ENCODE assay signal across 1 cellular context in the genomic region with DNA sequence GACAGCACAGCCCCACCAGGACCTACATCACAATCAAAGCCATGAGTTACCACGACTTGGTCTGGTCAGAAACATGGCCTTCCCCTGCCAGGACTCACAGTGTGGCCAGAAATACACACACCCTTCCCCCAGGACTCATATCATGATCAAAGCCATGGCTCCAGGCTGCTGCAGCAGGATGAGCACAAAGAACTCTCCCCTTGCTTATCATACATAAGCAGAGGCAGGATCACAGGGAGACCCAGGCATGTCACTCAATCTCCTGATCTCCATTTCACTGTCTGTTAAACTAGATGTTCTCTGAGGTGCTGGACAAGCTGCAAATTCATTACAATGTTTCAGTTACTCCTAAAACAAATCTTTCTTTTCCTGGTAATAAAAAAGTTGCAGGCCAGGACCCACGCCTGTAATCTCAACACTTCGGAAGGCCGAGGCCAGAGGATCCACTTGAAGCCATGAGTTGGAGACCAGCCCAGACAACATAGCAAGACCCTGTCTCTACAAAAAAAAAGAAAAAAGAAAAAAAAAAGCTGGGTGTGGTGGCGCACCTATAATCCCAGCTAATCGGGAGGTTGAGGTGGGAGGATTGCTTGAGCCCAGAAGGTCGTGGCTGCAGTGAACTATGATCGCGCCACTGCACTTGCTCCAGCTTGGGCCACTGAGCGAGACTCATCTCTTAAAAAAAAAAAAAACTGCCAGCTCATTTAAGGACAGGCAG.
TF ChIP-seq lines count a peak whose summit lies in the region.

No MANE protein-coding gene starts in this region.

TF ChIP-seq in GM12878, 131 proteins besides CTCF, POLR2A, EP300 and RAD21:
- TF ChIP-seq, protein P1, sequence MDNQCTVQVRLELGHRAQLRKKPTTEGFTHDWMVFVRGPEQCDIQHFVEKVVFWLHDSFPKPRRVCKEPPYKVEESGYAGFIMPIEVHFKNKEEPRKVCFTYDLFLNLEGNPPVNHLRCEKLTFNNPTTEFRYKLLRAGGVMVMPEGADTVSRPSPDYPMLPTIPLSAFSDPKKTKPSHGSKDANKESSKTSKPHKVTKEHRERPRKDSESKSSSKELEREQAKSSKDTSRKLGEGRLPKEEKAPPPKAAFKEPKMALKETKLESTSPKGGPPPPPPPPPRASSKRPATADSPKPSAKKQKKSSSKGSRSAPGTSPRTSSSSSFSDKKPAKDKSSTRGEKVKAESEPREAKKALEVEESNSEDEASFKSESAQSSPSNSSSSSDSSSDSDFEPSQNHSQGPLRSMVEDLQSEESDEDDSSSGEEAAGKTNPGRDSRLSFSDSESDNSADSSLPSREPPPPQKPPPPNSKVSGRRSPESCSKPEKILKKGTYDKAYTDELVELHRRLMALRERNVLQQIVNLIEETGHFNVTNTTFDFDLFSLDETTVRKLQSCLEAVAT (IDR thresholded peaks at IDR 0.05) = peak; percentile 93
- TF ChIP-seq PKNOX1 (IDR thresholded peaks at IDR 0.05) = peak; percentile 46; the same call in 1 of the 2 replicates
- no peak for TF ChIP-seq SMC3 (IDR thresholded peaks at IDR 0.05; ENCODE audit: borderline replicate concordance, low read length)
